In the genomic region with DNA sequence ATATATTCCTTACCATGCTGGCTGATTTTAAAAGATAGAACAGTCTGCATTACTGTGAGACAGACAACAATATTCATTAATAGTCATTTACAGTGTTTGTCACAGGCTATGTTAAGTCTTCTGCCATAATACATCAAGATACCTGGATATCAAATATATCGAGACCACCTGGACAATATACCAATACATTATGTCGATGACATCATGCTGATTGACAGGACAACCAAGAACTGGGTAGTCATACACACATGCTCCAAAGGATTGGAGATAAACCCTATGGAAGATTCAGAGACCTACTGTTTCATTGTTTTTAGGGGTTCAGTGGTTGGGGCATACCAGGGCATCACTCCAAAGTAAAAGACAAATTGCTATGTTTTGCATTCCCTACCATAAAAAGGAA, we compare ENCODE assay signal across 28 cellular contexts.
"Had no signal": no experiment of that assay in that cellular context is flagged by ENCODE, and none has a peak within 500 bp of the region (broad histone marks: within the 10 kb centered on the region; RNA-seq: fewer than 3 reads in every experiment).

No MANE protein-coding gene starts in this region.

- FAIRE-seq: endometrium, islet of Langerhans, keratinocyte had no signal

- H3K27ac ChIP-seq: colonic mucosa, epithelial cell of prostate, gastrocnemius medialis, left lung, lower lobe of right lung had no signal

- DNase-seq: colonic mucosa; cortex of kidney; effector CD8-positive, alpha-beta T cell; effector memory CD8-positive, alpha-beta T cell; endodermal cell; erythroblast; esophagus squamous epithelium; foreskin fibroblast; foreskin melanocyte; gastrocnemius medialis; glutamatergic neuron; head of caudate nucleus; heart right ventricle; hippocampal formation; left cardiac atrium; left lung; left ventricle myocardium superior; lower lobe of right lung; mesenchymal stem cell; mucosa of descending colon; naive B cell had no signal

- H3K9me3 ChIP-seq: colonic mucosa, esophagus squamous epithelium, gastrocnemius medialis, left lung, lower lobe of right lung, mucosa of descending colon had no signal

- H3K4me3 Mint-ChIP-seq: dendritic cell treated with granulocyte-macrophage colony-stimulating factor and Interleukin-4, amounts not matched to agents 40 ng/mL and 50 ng/mL, for 4 days; effector memory CD8-positive, alpha-beta T cell; endodermal cell; mesothelial cell of epicardium; naive B cell had no signal

- H3K4me1 ChIP-seq: colonic mucosa, esophagus squamous epithelium, gastrocnemius medialis, heart right ventricle, lower lobe of right lung had no signal

- H3K4me3 ChIP-seq: colonic mucosa, esophagus squamous epithelium, gastrocnemius medialis, heart right ventricle, left lung, lower lobe of right lung, mucosa of descending colon had no signal

- H3K27ac Mint-ChIP-seq: dendritic cell treated with granulocyte-macrophage colony-stimulating factor and Interleukin-4, amounts not matched to agents 40 ng/mL and 50 ng/mL, for 4 days; effector memory CD8-positive, alpha-beta T cell; endodermal cell; mesothelial cell of epicardium had no signal

- H3K9me3 Mint-ChIP-seq: effector memory CD8-positive, alpha-beta T cell had no signal

- H3K27me3 ChIP-seq: colonic mucosa, esophagus squamous epithelium, gastrocnemius medialis, heart right ventricle, left lung had no signal

- ATAC-seq: effector memory CD8-positive, alpha-beta T cell; esophagus mucosa; gastrocnemius medialis; heart right ventricle; left cardiac atrium; left lung; left ventricle myocardium superior; lower lobe of right lung; mucosa of descending colon had no signal

- H3K36me3 Mint-ChIP-seq: mesothelial cell of epicardium had no signal

- H3K4me1 Mint-ChIP-seq: endodermal cell, mesothelial cell of epicardium had no signal

- H3K36me3 ChIP-seq: colonic mucosa, esophagus squamous epithelium, gastrocnemius medialis, heart right ventricle, left lung, lower lobe of right lung had no signal

- H3K27me3 Mint-ChIP-seq: dendritic cell treated with granulocyte-macrophage colony-stimulating factor and Interleukin-4, amounts not matched to agents 40 ng/mL and 50 ng/mL, for 4 days; effector memory CD8-positive, alpha-beta T cell; naive B cell had no signal
